8 cellular contexts compared by ENCODE assay signal in genomic region chr12:6612652-6613014, GRCh38. TPM values are rescaled to one million over a fixed set of nuclear protein-coding genes. Genes with fewer than 3 reads are reported as not detected.
DNase-seq lines count a peak whose midpoint lies in the region; ATAC-seq, FAIRE-seq and TF ChIP-seq lines count a peak whose summit lies in the region.

No MANE protein-coding gene starts in this region.

- intact Hi-C loops in CD14-positive monocyte (cut with micrococcal nuclease) = no loop called here
- intact Hi-C loops in ovary (cut with DNase I) = loop anchor here in 2 of 4 donors (10.0 kb wide), 2 partner anchors 52 to 72 kb away; partner anchors contain the start of genes ING4 (in 1 of the 2) and ZNF384 (in 1 of the 2)

- 25 to 36% (median 36%) methylated on average over 5 to 7 of the region's 7 CpGs for WGBS in ovary, 3 donors

- H3K9me3 Mint-ChIP-seq in CD14-positive monocyte = peaks cover 0 to 3% (median 0%) of the 10 kb centered on the region in 7 donors

- FAIRE-seq in GM12891 (lab: Jason Lieb, UNC) = no peak

- H3K36me3 Mint-ChIP-seq in CD14-positive monocyte = no peaks in the 10 kb centered on the region

- TF ChIP-seq POLR2A in ovary (IDR thresholded peaks at IDR 0.05) (no peak), GM12891 (IDR thresholded peaks at IDR 0.05; ENCODE audit: low read depth, low read length) (no peak)

- H3K4me3 ChIP-seq in NT2/D1 (ENCODE audit: insufficient read length, low read depth) (peak overlapping the region; percentile 26), duodenal mucosa (ENCODE audit: low read depth in 1 of 2, low read length in 2 of 2) (peak overlapping the region in 1 of 2 donors; percentile 48), ovary (peak overlapping the region; percentile 26)

- no peak for TF ChIP-seq CTCF in CD14-positive monocyte (IDR thresholded peaks at IDR 0.05)
- TF ChIP-seq CTCF in ovary (IDR thresholded peaks at IDR 0.05) = no peak

- DNase-seq in CD14-positive monocyte (ENCODE audit: low spot score) (no peak), NT2/D1 (ENCODE audit: low read depth, low spot score) (no peak), ovary (no peak), GM12891 (ENCODE audit: insufficient read length, low spot score) (no peak), HT-29 (ENCODE audit: low spot score) (no peak)
- no peak for DNase-seq in NK-92 treated with Interleukin-12 subunit alpha and Interleukin-12 subunit beta, amount 100 ng/mL, for 24 hours (lab: John Stamatoyannopoulos, UW)

- no peak for TF ChIP-seq EP300 in ovary (IDR thresholded peaks at IDR 0.05)

- H3K36me3 ChIP-seq in NT2/D1 (ENCODE audit: insufficient read depth, insufficient read length, low read length) = no peaks in the 10 kb centered on the region
- no peaks in the 10 kb centered on the region for H3K36me3 ChIP-seq in duodenal mucosa (ENCODE audit: control insufficient read depth in 1 of 2, insufficient read depth in 2 of 2, low read length in 2 of 2)
- H3K36me3 ChIP-seq in ovary = no peaks in the 10 kb centered on the region

- H3K9ac ChIP-seq in NT2/D1 (ENCODE audit: insufficient read length, low read depth) (peak overlapping the region; percentile 93), duodenal mucosa (ENCODE audit: low read depth in 1 of 2, low read length in 2 of 2) (peak overlapping the region; percentile 2 to 39)

- peaks cover 35% of the 10 kb centered on the region for H3K4me1 ChIP-seq in NT2/D1 (ENCODE audit: insufficient read depth, insufficient read length)
- peaks cover 29 to 33% of the 10 kb centered on the region in 2 donors for H3K4me1 ChIP-seq in duodenal mucosa (ENCODE audit: control insufficient read depth in 1 of 2, insufficient read depth in 2 of 2, low read length in 2 of 2)
- H3K4me1 ChIP-seq in ovary (ENCODE audit: insufficient read depth) = peaks cover 4% of the 10 kb centered on the region

- H3K4me3 Mint-ChIP-seq in CD14-positive monocyte = peak overlapping the region; percentile 60 to 73

- peaks cover 42% of the 10 kb centered on the region for H3K4me1 Mint-ChIP-seq in CD14-positive monocyte

- peaks cover 0 to 3% (median 3%) of the 10 kb centered on the region in 3 donors for H3K27me3 Mint-ChIP-seq in CD14-positive monocyte (ENCODE audit: low read depth in 3 of 3)

- no peak for ATAC-seq in HG02623 (IDR thresholded peaks at IDR 0.05; ENCODE audit: unreplicated experiment)

- peak overlapping the region in 2 of 7 donors; percentile 13 to 54 for H3K27ac Mint-ChIP-seq in CD14-positive monocyte

- no peaks in the 10 kb centered on the region for H3K27me3 ChIP-seq in NT2/D1 (ENCODE audit: insufficient read depth, insufficient read length)
- H3K27me3 ChIP-seq in duodenal mucosa (ENCODE audit: control insufficient read depth in 1 of 2, insufficient read depth in 2 of 2, low read length in 2 of 2) = no peaks in the 10 kb centered on the region
- no peaks in the 10 kb centered on the region for H3K27me3 ChIP-seq in ovary

- H3K9me3 ChIP-seq in NT2/D1 (ENCODE audit: insufficient read depth, low read length) (no peaks in the 10 kb centered on the region), duodenal mucosa (ENCODE audit: control insufficient read depth in 1 of 2, low read length in 2 of 2) (no peaks in the 10 kb centered on the region), ovary (no peaks in the 10 kb centered on the region)

- H3K27ac ChIP-seq in duodenal mucosa (ENCODE audit: low read depth, low read length) (no peak overlapping the region), ovary (peak overlapping the region; percentile 92 to 93)

TF ChIP-seq in GM12891, 5 proteins besides CTCF, POLR2A, EP300 and RAD21:
- no peak for TF ChIP-seq PAX5 (IDR thresholded peaks at IDR 0.05; ENCODE audit: insufficient read depth, low read length, severe bottlenecking)
- TF ChIP-seq POU2F2 (IDR thresholded peaks at IDR 0.05; ENCODE audit: low read depth, low read length) = no peak
TF ChIP-seq in GM12891: peak in this region for 0.

RNA-seq across cellular contexts. Expression of gene CHD4, which starts 5.5 kb away (rescaled TPM):
- polyA plus RNA-seq in CD14-positive monocyte = 10 to 100 TPM in 1 of 2 donors, 1 to 10 TPM in 1; 9.9 to 16.2 TPM
- total RNA-seq in ovary = 100 to 1,000 TPM; 137 to 297 (median 227) TPM
- polyA plus RNA-seq in ovary = 100 to 1,000 TPM; 118 to 177 TPM
- 101 TPM for polyA plus RNA-seq in GM12891 (2012; ENCODE audit: low read depth, missing spikeins)
- total RNA-seq in HT-29 (2014; rRNA removed; shearing (Covaris generic)) = 253 and 269 TPM in 2 replicates

RNA-seq across cellular contexts. Expression of gene LPAR5, which starts 23.1 kb away (rescaled TPM):
- under 1 TPM; 0.14 to 0.18 TPM for polyA plus RNA-seq in CD14-positive monocyte
- 1 to 10 TPM in 6 of 7 donors, under 1 TPM in 1; 0.83 to 2.2 (median 1.3) TPM for total RNA-seq in ovary
- polyA plus RNA-seq in ovary = 1 to 10 TPM in 1 of 2 donors, under 1 TPM in 1; 0.57 to 2.6 TPM
- polyA plus RNA-seq in GM12891 (2012; ENCODE audit: low read depth, missing spikeins) = 2.9 TPM
- total RNA-seq in HT-29 (2014; rRNA removed; shearing (Covaris generic)) = 0.03 TPM in 1 of 2 replicates, not detected in the other

RNA-seq across cellular contexts. Expression of gene ACRBP, which starts 34.6 kb away (rescaled TPM):
- polyA plus RNA-seq in CD14-positive monocyte = 10 to 100 TPM; 10.2 to 10.3 TPM
- 1 to 10 TPM in 3 of 7 donors, under 1 TPM in 4; 0.30 to 2.5 (median 0.92) TPM for total RNA-seq in ovary
- 1 to 10 TPM in 1 of 2 donors, under 1 TPM in 1; 0.54 to 2.9 TPM for polyA plus RNA-seq in ovary
- 0.87 TPM for polyA plus RNA-seq in GM12891 (2012; ENCODE audit: low read depth, missing spikeins)
- total RNA-seq in HT-29 (2014; rRNA removed; shearing (Covaris generic)) = 0.31 TPM in 1 of 2 replicates, not detected in the other

RNA-seq across cellular contexts. Expression of gene NOP2, which starts 44.5 kb away (rescaled TPM):
- polyA plus RNA-seq in CD14-positive monocyte = 1 to 10 TPM; 3.9 to 5.7 TPM
- total RNA-seq in ovary = 10 to 100 TPM; 11.6 to 46.9 (median 24.5) TPM
- polyA plus RNA-seq in ovary = 10 to 100 TPM; 11.6 to 31.2 TPM
- polyA plus RNA-seq in GM12891 (2012; ENCODE audit: low read depth, missing spikeins) = 56.8 TPM
- total RNA-seq in HT-29 (2014; rRNA removed; shearing (Covaris generic)) = 73.5 and 74.9 TPM in 2 replicates

RNA-seq across cellular contexts. Expression of gene ING4, which starts 50.3 kb away (rescaled TPM):
- polyA plus RNA-seq in CD14-positive monocyte = 10 to 100 TPM; 62.2 to 64.0 TPM
- total RNA-seq in ovary = 10 to 100 TPM; 26.1 to 39.9 (median 35.0) TPM
- 10 to 100 TPM; 64.9 to 90.0 TPM for polyA plus RNA-seq in ovary
- polyA plus RNA-seq in GM12891 (2012; ENCODE audit: low read depth, missing spikeins) = 35.4 TPM
- total RNA-seq in HT-29 (2014; rRNA removed; shearing (Covaris generic)) = 25.1 and 27.4 TPM in 2 replicates
